Comparison of ENCODE assay signal across 8 cellular contexts in genomic region chr5:149959406-149960236, GRCh38. TPM values are rescaled to one million over a fixed set of nuclear protein-coding genes. Genes with fewer than 3 reads are reported as not detected.
A peak's percentile ranks its signal among the peaks of the same experiment; 100 is the strongest.
DNase-seq lines count a peak whose midpoint lies in the region; ATAC-seq and TF ChIP-seq lines count a peak whose summit lies in the region.

No MANE protein-coding gene starts in this region.

- no peaks in the 10 kb centered on the region for H3K9me3 ChIP-seq in spleen

- TF ChIP-seq CTCF in astrocyte of the cerebellum (IDR thresholded peaks at IDR 0.05; ENCODE audit: low read depth, low read length, missing control alignments) (peak; percentile 57), spleen (IDR thresholded peaks at IDR 0.05 in 8 of 11, conservative IDR thresholded peaks at IDR 0.05 in 3 of 11) (peak in 7 of 11 experiments; percentile 22 to 55 (median 51))

- H3K27me3 ChIP-seq in spleen (replicated peaks in 1 of 7), result no peaks in the 10 kb centered on the region

- no peak for TF ChIP-seq POLR2A in spleen (IDR thresholded peaks at IDR 0.05)

- in situ Hi-C loops in astrocyte of the cerebellum (cut with HindIII; ENCODE audit: low sequenced_read_pairs), result no loop called here

- peak; percentile 72 for DNase-seq in DMS53 (lab: John Stamatoyannopoulos, UW)
- DNase-seq in HT-29 (ENCODE audit: low spot score), result peak; percentile 58
- peak; percentile 82 to 90 for DNase-seq in SW 1271 (lab: John Stamatoyannopoulos, UW)
- DNase-seq in astrocyte of the cerebellum (ENCODE audit: low read depth), result no peak
- peak; percentile 59 for DNase-seq in iPS-NIHi11 (ENCODE audit: low spot score)
- no peak for DNase-seq in spleen
- DNase-seq in NCI-H1694 treated with DMSO at 0.1 percent for 48 hours (lab: John Stamatoyannopoulos, UW), result no peak

- H3K36me3 ChIP-seq in spleen, result no peaks in the 10 kb centered on the region

- WGBS in spleen, 5 donors, result 30 to 42% (median 39%) methylated on average over 14 of the region's 14 CpGs

- ATAC-seq in GM21447 (IDR thresholded peaks at IDR 0.05; ENCODE audit: unreplicated experiment), result no peak

- H3K4me1 ChIP-seq in spleen, result peaks cover 10 to 32% (median 22%) of the 10 kb centered on the region in 6 donors

- intact Hi-C loops in spleen (cut with DNase I; ENCODE audit: low total_unique reads), result no loop called here

- H3K4me3 ChIP-seq in astrocyte of the cerebellum (ENCODE audit: low read depth, low read length) (peak overlapping the region; percentile 77), spleen (peak overlapping the region; percentile 79 to 95 (median 88))

- peak overlapping the region; percentile 81 to 94 (median 90) for H3K27ac ChIP-seq in spleen

RNA-seq across cellular contexts. Expression of gene SLC26A2, which starts 0.9 kb away (rescaled TPM):
- 0.91 and 0.94 TPM in 2 replicates for total RNA-seq in HT-29 (2014; rRNA removed; shearing (Covaris generic))
- total RNA-seq in spleen, result 10 to 100 TPM in 5 of 7 donors, 1 to 10 TPM in 2; 8.5 to 14.8 (median 10.6) TPM
- 1 to 10 TPM; 1.9 to 2.4 (median 2.0) TPM for polyA plus RNA-seq in spleen

RNA-seq across cellular contexts. Expression of gene PDE6A, which starts 15.0 kb away (rescaled TPM):
- not detected in 2 replicates for total RNA-seq in HT-29 (2014; rRNA removed; shearing (Covaris generic))
- not detected for total RNA-seq in spleen
- polyA plus RNA-seq in spleen, result not detected

RNA-seq across cellular contexts. Expression of gene TIGD6, which starts 40.8 kb away (rescaled TPM):
- 2.8 and 3.1 TPM in 2 replicates for total RNA-seq in HT-29 (2014; rRNA removed; shearing (Covaris generic))
- 1 to 10 TPM; 2.4 to 5.8 (median 3.7) TPM for total RNA-seq in spleen
- 1 to 10 TPM; 2.5 to 3.5 (median 2.6) TPM for polyA plus RNA-seq in spleen

RNA-seq across cellular contexts. Expression of gene HMGXB3, which starts 40.9 kb away (rescaled TPM):
- 49.0 and 53.6 TPM in 2 replicates for total RNA-seq in HT-29 (2014; rRNA removed; shearing (Covaris generic))
- total RNA-seq in spleen, result 10 to 100 TPM; 28.0 to 51.7 (median 43.2) TPM
- polyA plus RNA-seq in spleen, result 10 to 100 TPM; 14.3 to 16.1 (median 15.7) TPM

Comparison
In these comparisons a context has a peak if more than half of its experiments do, and no peak if none do; other contexts are left out.
1. DNase-seq: peak in DMS53 (single experiment), HT-29 (single experiment), SW 1271 (2 of 2) and iPS-NIHi11 (single experiment); none in astrocyte of the cerebellum (single experiment), spleen (single experiment) and NCI-H1694 treated with DMSO at 0.1 percent for 48 hours (single experiment).